19 cellular contexts compared by ENCODE assay signal in the genomic region with DNA sequence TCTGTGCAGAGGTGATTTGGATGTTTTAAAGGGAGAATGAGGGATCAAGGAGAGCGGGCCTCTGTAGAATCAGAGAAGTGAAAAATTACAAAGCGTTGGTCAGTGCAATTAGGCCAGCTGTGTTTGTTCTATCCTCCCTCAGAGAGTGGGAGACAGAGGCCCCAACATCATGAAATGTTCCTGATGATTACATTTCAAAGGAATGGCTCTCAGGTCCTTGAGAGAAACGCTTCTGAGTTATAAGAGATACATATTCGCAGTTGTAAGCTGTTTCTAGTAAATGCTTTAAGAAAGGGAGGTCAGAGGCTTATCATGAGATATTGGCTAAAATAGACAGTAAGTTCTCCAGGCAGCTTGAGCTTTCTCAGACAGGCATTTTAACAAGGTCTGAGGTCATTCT. TPM values are rescaled to one million over a fixed set of nuclear protein-coding genes. Genes with fewer than 3 reads are reported as not detected.
DNase-seq lines count a peak whose midpoint lies in the region; ATAC-seq and TF ChIP-seq lines count a peak whose summit lies in the region.
"Had no signal": no experiment of that assay in that cellular context is flagged by ENCODE, and none has a peak within 500 bp of the region (broad histone marks: within the 10 kb centered on the region; RNA-seq: fewer than 3 reads in every experiment).

No MANE protein-coding gene starts in this region.

- intact Hi-C loops in IMR-90 (cut with micrococcal nuclease) = no loop called here
- intact Hi-C loops in transverse colon (cut with DNase I; ENCODE audit: low total_unique reads) = no loop called here

- no peak for TF ChIP-seq POLR2A in IMR-90 (IDR thresholded peaks at IDR 0.05; ENCODE audit: low read depth, low read length)
- no peak for TF ChIP-seq POLR2A in transverse colon (IDR thresholded peaks at IDR 0.05)

- H3K4me1 ChIP-seq in IMR-90 (ENCODE audit: control insufficient read depth, insufficient read depth, low read length) (peaks cover 5% of the 10 kb centered on the region; the same call in 1 of the 2 replicates), adipocyte (ENCODE audit: control insufficient read depth, insufficient read depth, low read length) (no peaks in the 10 kb centered on the region), parathyroid adenoma (no peaks in the 10 kb centered on the region), transverse colon (peaks cover 0 to 6% (median 0%) of the 10 kb centered on the region in 4 donors)
- H3K4me1 ChIP-seq: Caco-2 had no signal

- H3K14ac ChIP-seq in IMR-90 (replicated peaks; ENCODE audit: low read depth, low read length) = no peak overlapping the region

- H3K18ac ChIP-seq in IMR-90 (ENCODE audit: low read depth, low read length) = peak overlapping the region; percentile 73; the same call in 1 of the 2 replicates

- H4K5ac ChIP-seq in IMR-90 (ENCODE audit: low read depth, low read length) = no peak overlapping the region

- H2BK20ac ChIP-seq in IMR-90 (ENCODE audit: low read depth, low read length) = no peak overlapping the region

- WGBS in IMR-90 (ENCODE audit: extremely low coverage in 2 of 2, insufficient read length in 1 of 2), 2 experiments = no CpG with 5 or more reads among the region's 4 CpGs
- WGBS in transverse colon (ENCODE audit: low coverage in 1 of 2), 2 donors = 55 to 56% methylated on average over 4 of the region's 4 CpGs

- no peak overlapping the region for H3K56ac ChIP-seq in IMR-90 (ENCODE audit: extremely low read depth, insufficient read depth, low read length)

- no peak for TF ChIP-seq RAD21 in IMR-90 (IDR thresholded peaks at IDR 0.05; ENCODE audit: low read length)

- H3K79me2 ChIP-seq in parathyroid adenoma = no peaks in the 10 kb centered on the region

- no peak overlapping the region for H3K4ac ChIP-seq in IMR-90 (ENCODE audit: low read depth, low read length)

- H3K27me3 ChIP-seq in IMR-90 (ENCODE audit: control insufficient read depth, insufficient read depth, low read length) (peaks cover 4% of the 10 kb centered on the region), adipocyte (replicated peaks; ENCODE audit: control insufficient read depth, insufficient read depth, low read length) (peaks cover 31% of the 10 kb centered on the region), parathyroid adenoma (ENCODE audit: control insufficient read depth, insufficient read depth, low read length) (no peaks in the 10 kb centered on the region), transverse colon (no peaks in the 10 kb centered on the region)

- in situ Hi-C loops in IMR-90 (cut with MboI; ENCODE audit: low sequenced_read_pairs) = no loop called here
- in situ Hi-C loops in transverse colon (cut with MboI; ENCODE audit: low pct_ligation_motif_present in 1 of 4, low pct_unique_long_range_greater_than_20kb in 1 of 4, low sequenced_read_pairs in 3 of 4) = no loop called here

- DNase-seq in IMR-90 = peak; percentile 77
- DNase-seq in adipocyte (ENCODE audit: low read depth) = peak; percentile 39
- peak; percentile 66 for DNase-seq in left kidney (ENCODE audit: low read depth, low spot score)
- no peak for DNase-seq in transverse colon
- DNase-seq: Caco-2, DMS153, Kasumi-1, MM.1S, NCI-H1092 treated with DMSO at 0.1 percent for 48 hours, NCI-H1694 treated with DMSO at 0.1 percent for 48 hours, NCI-H446, NCI-H774, SHP77, SK-N-SH had no signal

- no peak overlapping the region for H4K8ac ChIP-seq in IMR-90 (ENCODE audit: low read depth in 2 of 2, low read length in 2 of 2)

- no peak overlapping the region for H2BK15ac ChIP-seq in IMR-90 (ENCODE audit: low read depth, low read length)

- no peaks in the 10 kb centered on the region for H3K79me1 ChIP-seq in IMR-90 (ENCODE audit: low read depth in 1 of 2, low read length in 2 of 2)

- no peaks in the 10 kb centered on the region for H3K36me3 ChIP-seq in IMR-90 (ENCODE audit: control insufficient read depth, insufficient read depth, low read length)
- H3K36me3 ChIP-seq in adipocyte (ENCODE audit: control insufficient read depth, insufficient read depth, low read length, severe bottlenecking) = no peaks in the 10 kb centered on the region
- no peaks in the 10 kb centered on the region for H3K36me3 ChIP-seq in parathyroid adenoma (ENCODE audit: control insufficient read depth, insufficient read depth, low read length)
- H3K36me3 ChIP-seq in transverse colon = no peaks in the 10 kb centered on the region

- dilution Hi-C loops in IMR-90 (cut with HindIII; ENCODE audit: low sequenced_read_pairs, unreplicated experiment) = no loop called here

- H3K27ac ChIP-seq in IMR-90 (ENCODE audit: insufficient read depth, low read length) (peak overlapping the region; percentile 45; the same call in 1 of the 2 replicates), parathyroid adenoma (no peak overlapping the region), transverse colon (no peak overlapping the region)

- H3K9me3 ChIP-seq in IMR-90 (ENCODE audit: control insufficient read depth, insufficient read depth, low read length) (no peaks in the 10 kb centered on the region), adipocyte (ENCODE audit: control insufficient read depth, low read length) (peaks cover 4% of the 10 kb centered on the region), parathyroid adenoma (ENCODE audit: control insufficient read depth, low read length) (no peaks in the 10 kb centered on the region), transverse colon (no peaks in the 10 kb centered on the region)
- H3K9me3 ChIP-seq: Caco-2, SK-N-SH had no signal

- no peaks in the 10 kb centered on the region for H3K9me1 ChIP-seq in IMR-90 (ENCODE audit: insufficient read depth, low read length)

- no peak overlapping the region for H2AK5ac ChIP-seq in IMR-90 (ENCODE audit: low read depth, low read length)

- H4K20me1 ChIP-seq in IMR-90 (ENCODE audit: insufficient read depth, low read length) = no peaks in the 10 kb centered on the region

- peak overlapping the region; percentile 14; the same call in 1 of the 2 replicates for H3K9ac ChIP-seq in IMR-90 (ENCODE audit: low read depth, low read length)
- no peak overlapping the region for H3K9ac ChIP-seq in adipocyte (ENCODE audit: low read length)
- no peak overlapping the region for H3K9ac ChIP-seq in parathyroid adenoma
- H3K9ac ChIP-seq: SK-N-SH had no signal

- TF ChIP-seq EP300 in transverse colon (IDR thresholded peaks at IDR 0.05; ENCODE audit: low read depth) = no peak

- H4K91ac ChIP-seq in IMR-90 (ENCODE audit: insufficient read depth, low read depth, low read length) = no peak overlapping the region

- H2BK120ac ChIP-seq in IMR-90 (ENCODE audit: low read depth, low read length) = no peak overlapping the region

- H2AK9ac ChIP-seq in IMR-90 (replicated peaks; ENCODE audit: low read depth, low read length, poor library complexity) = no peak overlapping the region

- POLR2A ChIA-PET in IMR-90 (lab: Charles Lee; ENCODE audit: unreplicated experiment) = interaction anchor here (0.5 kb wide), 1 partner anchor 20 kb away, joined by 6 read pairs; no protein-coding TSS in a partner anchor

- CTCF ChIA-PET in IMR-90 (lab: Yijun Ruan, JAX) = interaction anchor here (0.6 to 1.0 kb wide), 2 partner anchors 14 to 61 kb away, joined by 3 to 4 read pairs; a partner anchor contains a TSS

- peak overlapping the region; percentile 46; the same call in 1 of the 2 replicates for H3K4me2 ChIP-seq in IMR-90 (ENCODE audit: low read depth, low read length)
- H3K4me2 ChIP-seq in parathyroid adenoma (ENCODE audit: low read length) = no peak overlapping the region
- H3K4me2 ChIP-seq: SK-N-SH had no signal

- no peak overlapping the region for H3K23ac ChIP-seq in IMR-90 (ENCODE audit: low read depth, low read length)

- BruUV-seq in IMR-90 (replicated peaks; lab: Mats Ljungman, UMichigan) = no TSS peak

- H2BK5ac ChIP-seq in IMR-90 (ENCODE audit: low read depth, low read length, poor library complexity, severe bottlenecking) = peak overlapping the region; percentile 76

- H2AFZ ChIP-seq in IMR-90 (replicated peaks; ENCODE audit: low read length, poor library complexity) (no peak overlapping the region), parathyroid adenoma (peak overlapping the region; percentile 28)

- H3K4me3 ChIP-seq in IMR-90 (ENCODE audit: insufficient read depth, low read depth, low read length) (no peak overlapping the region), adipocyte (ENCODE audit: low read length) (no peak overlapping the region), parathyroid adenoma (ENCODE audit: low read depth, low read length) (no peak overlapping the region), transverse colon (no peak overlapping the region)

- TF ChIP-seq CTCF in IMR-90 (conservative IDR thresholded peaks at IDR 0.05; ENCODE audit: low read depth, low read length) = no peak
- TF ChIP-seq CTCF in parathyroid adenoma (IDR thresholded peaks at IDR 0.05) = no peak
- TF ChIP-seq CTCF in transverse colon (IDR thresholded peaks at IDR 0.05) = no peak

- ATAC-seq in IMR-90 (ENCODE audit: low read depth) = peak; percentile 84
- no peak for ATAC-seq in GM18511 (IDR thresholded peaks at IDR 0.05; ENCODE audit: unreplicated experiment)
- no peak for ATAC-seq in HG02623 (IDR thresholded peaks at IDR 0.05; ENCODE audit: unreplicated experiment)
- ATAC-seq: Panc1 had no signal

TF ChIP-seq in IMR-90, 13 proteins besides CTCF, POLR2A, EP300 and RAD21:
- no peak for TF ChIP-seq MAZ (IDR thresholded peaks at IDR 0.05; ENCODE audit: borderline replicate concordance, low read depth, low read length)
- no peak for TF ChIP-seq MAFK (IDR thresholded peaks at IDR 0.05; ENCODE audit: low read depth, low read length)

RNA-seq across cellular contexts. Expression of a gene that starts 15.7 kb away (rescaled TPM):
- total RNA-seq in IMR-90 (2012; rRNA removed) = 2.5 and 2.9 TPM in 2 replicates
- 4.9 and 5.7 TPM in 2 replicates for polyA plus RNA-seq in IMR-90 (2012; rRNA removed)
- polyA plus RNA-seq in IMR-90 (2012; cell fraction: cytosol; rRNA removed) = 4.3 and 7.4 TPM in 2 replicates
- polyA plus RNA-seq in IMR-90 (2012; cell fraction: nucleus; rRNA removed; ENCODE audit: low replicate concordance) = 11.5 and 21.5 TPM in 2 replicates
- total RNA-seq in transverse colon = 10 to 100 TPM in 2 of 4 donors, 1 to 10 TPM in 2; 2.7 to 18.3 (median 9.7) TPM
- total RNA-seq: Caco-2, HT-29 had no signal

RNA-seq across cellular contexts. Expression of a gene that starts 21.7 kb away (rescaled TPM):
- not detected in 2 replicates for total RNA-seq in IMR-90 (2012; rRNA removed)
- polyA plus RNA-seq in IMR-90 (2012; rRNA removed) = 0.27 and 0.29 TPM in 2 replicates
- polyA plus RNA-seq in IMR-90 (2012; cell fraction: cytosol; rRNA removed) = 0.14 and 0.24 TPM in 2 replicates
- 0.13 and 0.24 TPM in 2 replicates for polyA plus RNA-seq in IMR-90 (2012; cell fraction: nucleus; rRNA removed; ENCODE audit: low replicate concordance)
- total RNA-seq in transverse colon = not detected
- total RNA-seq: HT-29 had no signal
